ENCODE assay signal across 21 cellular contexts in the genomic region with DNA sequence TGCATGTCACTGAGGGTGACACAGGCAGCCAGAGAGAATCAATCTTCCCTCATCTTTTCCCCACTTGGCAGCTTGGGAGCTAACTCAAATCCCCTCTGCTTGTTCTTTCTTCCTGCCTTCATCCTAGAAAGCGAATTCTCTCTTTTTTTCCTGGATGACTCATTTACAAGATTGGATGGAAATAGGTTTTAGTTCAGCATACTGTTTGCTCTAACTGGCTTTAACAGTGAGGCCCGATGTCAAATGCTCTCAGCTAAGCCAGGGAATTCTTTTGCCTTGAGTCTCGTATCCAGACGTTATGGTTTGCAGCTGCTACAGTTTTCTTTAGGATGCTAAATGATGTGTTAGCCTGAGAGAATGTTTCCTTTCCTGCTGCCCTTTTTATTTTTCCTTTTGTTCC.
DNase-seq lines count a peak whose midpoint lies in the region; ATAC-seq, FAIRE-seq and TF ChIP-seq lines count a peak whose summit lies in the region.
"Had no signal": no experiment of that assay in that cellular context is flagged by ENCODE, and none has a peak within 500 bp of the region (broad histone marks: within the 10 kb centered on the region; RNA-seq: fewer than 3 reads in every experiment).

No MANE protein-coding gene starts in this region.

- H3K9me3 ChIP-seq in left lung (no peaks in the 10 kb centered on the region), osteoblast (ENCODE audit: low read depth, low read length) (no peaks in the 10 kb centered on the region)
- H3K9me3 ChIP-seq: heart right ventricle, testis had no signal

- no peaks in the 10 kb centered on the region for H4K20me1 ChIP-seq in osteoblast (ENCODE audit: insufficient read depth, low read length)

- no peak overlapping the region for H2AFZ ChIP-seq in osteoblast (ENCODE audit: low read length)

- no peak for TF ChIP-seq CTCF in HFF-Myc (IDR thresholded peaks at IDR 0.05; ENCODE audit: low read depth, low read length, missing control alignments)
- no peak for TF ChIP-seq CTCF in astrocyte of the spinal cord (IDR thresholded peaks at IDR 0.05; ENCODE audit: low read depth, low read length)
- no peak for TF ChIP-seq CTCF in left lung (IDR thresholded peaks at IDR 0.05)
- TF ChIP-seq CTCF in osteoblast (IDR thresholded peaks at IDR 0.05; ENCODE audit: extremely low read depth, low read depth, low read length), result no peak

- no peak overlapping the region for H3K27ac ChIP-seq in left lung
- H3K27ac ChIP-seq in osteoblast (ENCODE audit: low read depth, low read length), result no peak overlapping the region
- H3K27ac ChIP-seq: heart right ventricle had no signal

- H3K36me3 ChIP-seq in left lung (no peaks in the 10 kb centered on the region), osteoblast (ENCODE audit: insufficient read depth, low read length) (no peaks in the 10 kb centered on the region)
- H3K36me3 ChIP-seq: heart right ventricle had no signal

- POLR2A ChIA-PET in activated CD4-positive, alpha-beta memory T cell treated with anti-CD3 and anti-CD28 coated beads, Interleukin-2, amount 10 ng/mL, durations not matched to agents 7 days and 5 days (lab: Charles Lee), result no interaction called here

- no peak overlapping the region for H3K4me2 ChIP-seq in osteoblast (ENCODE audit: insufficient read depth, low read length)

- H3K4me3 ChIP-seq in HFF-Myc (replicated peaks; ENCODE audit: low read depth, low read length) (no peak overlapping the region), astrocyte of the spinal cord (ENCODE audit: low read depth, low read length) (no peak overlapping the region), left lung (no peak overlapping the region), osteoblast (ENCODE audit: insufficient read depth, low read length) (no peak overlapping the region)
- H3K4me3 ChIP-seq: heart right ventricle, lung, testis had no signal

- H3K27me3 ChIP-seq in left lung (no peaks in the 10 kb centered on the region), osteoblast (ENCODE audit: insufficient read depth, low read length) (no peaks in the 10 kb centered on the region)
- H3K27me3 ChIP-seq: testis had no signal

- H3K4me3 Mint-ChIP-seq in activated CD4-positive, alpha-beta memory T cell treated with anti-CD3 and anti-CD28 coated beads, Interleukin-2, amount 10 ng/mL, durations not matched to agents 7 days and 5 days, result no peak overlapping the region
- H3K4me3 Mint-ChIP-seq: activated T-helper 1 cell treated with anti-CD3 and anti-CD28 coated beads, Interleukin-12 subunit alpha, Interleukin-12 subunit beta, Interleukin-2, Interleukin-4 antibody, amounts not matched to agents 30 ng/mL and 10 ng/mL and 1 ng/mL, durations not matched to agents 14 hours and 24 hours and 36 hours; natural killer cell had no signal

- FAIRE-seq in urothelium cell line (lab: Jason Lieb, UNC), result peak; percentile 67

- ATAC-seq in left lung, result peak; percentile 60
- ATAC-seq in GM19035 (IDR thresholded peaks at IDR 0.05; ENCODE audit: unreplicated experiment), result no peak
- ATAC-seq: esophagus mucosa, heart right ventricle, natural killer cell had no signal

- H3K79me2 ChIP-seq in osteoblast (ENCODE audit: insufficient read depth, low read length), result no peaks in the 10 kb centered on the region

- CTCF ChIA-PET in activated CD4-positive, alpha-beta memory T cell treated with anti-CD3 and anti-CD28 coated beads, Interleukin-2, amount 10 ng/mL, durations not matched to agents 7 days and 5 days (lab: Charles Lee), result no interaction called here

- no peak overlapping the region for H3K27ac Mint-ChIP-seq in activated CD4-positive, alpha-beta memory T cell treated with anti-CD3 and anti-CD28 coated beads, Interleukin-2, amount 10 ng/mL, durations not matched to agents 7 days and 5 days
- H3K27ac Mint-ChIP-seq: activated T-helper 1 cell treated with anti-CD3 and anti-CD28 coated beads, Interleukin-12 subunit alpha, Interleukin-12 subunit beta, Interleukin-2, Interleukin-4 antibody, amounts not matched to agents 30 ng/mL and 10 ng/mL and 1 ng/mL, durations not matched to agents 14 hours and 24 hours and 36 hours; natural killer cell had no signal

- H3K9me3 Mint-ChIP-seq in activated CD4-positive, alpha-beta memory T cell treated with anti-CD3 and anti-CD28 coated beads, Interleukin-2, amount 10 ng/mL, durations not matched to agents 7 days and 5 days, result no peaks in the 10 kb centered on the region
- H3K9me3 Mint-ChIP-seq: activated T-helper 1 cell treated with anti-CD3 and anti-CD28 coated beads, Interleukin-12 subunit alpha, Interleukin-12 subunit beta, Interleukin-2, Interleukin-4 antibody, amounts not matched to agents 30 ng/mL and 10 ng/mL and 1 ng/mL, durations not matched to agents 14 hours and 24 hours and 36 hours; natural killer cell had no signal

- intact Hi-C loops in left lung (cut with DNase I), result no loop called here

- H3K4me1 Mint-ChIP-seq in activated CD4-positive, alpha-beta memory T cell treated with anti-CD3 and anti-CD28 coated beads, Interleukin-2, amount 10 ng/mL, durations not matched to agents 7 days and 5 days, result no peaks in the 10 kb centered on the region
- H3K4me1 Mint-ChIP-seq: natural killer cell had no signal

- DNase-seq in HFF-Myc (ENCODE audit: extremely low read depth, low read depth) (peak; percentile 72), astrocyte of the spinal cord (ENCODE audit: low read depth, low spot score) (peak; percentile 45), left lung (no peak), urothelium cell line (ENCODE audit: low spot score) (no peak), NCI-H2107 (lab: John Stamatoyannopoulos, UW) (no peak), osteoblast (ENCODE audit: insufficient read length, low spot score, missing footprints) (no peak)
- no peak for DNase-seq in activated CD4-positive, alpha-beta memory T cell treated with anti-CD3 and anti-CD28 coated beads, Interleukin-2, amount 10 ng/mL, durations not matched to agents 7 days and 5 days
- DNase-seq: activated CD4-positive, alpha-beta T cell treated with anti-CD3 and anti-CD28 coated beads for 1 hour; HCEC 1CT; heart right ventricle; KBM-7; natural killer cell; NCI-H2081 treated with DMSO at 0.1 percent for 48 hours; NCI-H510A treated with DMSO at 0.1 percent for 48 hours; SHP77; stimulated activated CD4-positive, alpha-beta T cell treated with anti-CD3 and anti-CD28 coated beads, Interleukin-12 subunit alpha, Interleukin-12 subunit beta, amount 100 ng/mL, for 4 hours; testis had no signal

- no peaks in the 10 kb centered on the region for H3K27me3 Mint-ChIP-seq in activated CD4-positive, alpha-beta memory T cell treated with anti-CD3 and anti-CD28 coated beads, Interleukin-2, amount 10 ng/mL, durations not matched to agents 7 days and 5 days

- in situ Hi-C loops in astrocyte of the spinal cord (cut with HindIII; ENCODE audit: low sequenced_read_pairs), result no loop called here

- no peaks in the 10 kb centered on the region for H3K36me3 Mint-ChIP-seq in activated CD4-positive, alpha-beta memory T cell treated with anti-CD3 and anti-CD28 coated beads, Interleukin-2, amount 10 ng/mL, durations not matched to agents 7 days and 5 days (ENCODE audit: low read depth)
- H3K36me3 Mint-ChIP-seq: natural killer cell had no signal

- H3K4me1 ChIP-seq in left lung, result no peaks in the 10 kb centered on the region
- H3K4me1 ChIP-seq in osteoblast (ENCODE audit: insufficient read depth, low read length), result no peaks in the 10 kb centered on the region
- H3K4me1 ChIP-seq: heart right ventricle had no signal

Comparison
In these comparisons a context has a peak if more than half of its experiments do, and no peak if none do; other contexts are left out.
1. DNase-seq: peak in HFF-Myc (single experiment) and astrocyte of the spinal cord (single experiment); none in left lung (0 of 2), urothelium cell line (single experiment), NCI-H2107 (single experiment), activated CD4-positive, alpha-beta memory T cell treated with anti-CD3 and anti-CD28 coated beads, Interleukin-2, amount 10 ng/mL, durations not matched to agents 7 days and 5 days (single experiment) and osteoblast (single experiment).